Comparison of ENCODE assay signal across 8 cellular contexts in genomic region chr3:129343643-129344360, GRCh38.
DNase-seq lines count a peak whose midpoint lies in the region; ATAC-seq and TF ChIP-seq lines count a peak whose summit lies in the region.

No MANE protein-coding gene starts in this region.

- peaks cover 0 to 23% (median 0%) of the 10 kb centered on the region in 4 donors for H3K27me3 ChIP-seq in esophagus squamous epithelium

- DNase-seq in SIG-M5 treated with dmso at 0.1 percent for 504 hours (lab: John Stamatoyannopoulos, UW; ENCODE audit: unreplicated experiment), result peak; percentile 19
- DNase-seq in SIG-M5 (lab: John Stamatoyannopoulos, UW), result no peak
- DNase-seq in activated CD4-positive, alpha-beta memory T cell treated with anti-CD3 and anti-CD28 coated beads for 36 hours, result peak; percentile 59
- DNase-seq in esophagus squamous epithelium (lab: John Stamatoyannopoulos, UW), result no peak
- DNase-seq in natural killer cell treated with Interleukin-12 subunit alpha and Interleukin-12 subunit beta and Interleukin-15 and Interleukin-18, amount 100 ng/mL, for 72 hours (ENCODE audit: low spot score), result no peak
- DNase-seq in NCI-H1105 (lab: John Stamatoyannopoulos, UW), result no peak

- H3K27me3 Mint-ChIP-seq in activated CD4-positive, alpha-beta memory T cell treated with anti-CD3 and anti-CD28 coated beads for 36 hours, result peaks cover 17% of the 10 kb centered on the region
- H3K27me3 Mint-ChIP-seq in natural killer cell treated with Interleukin-12 subunit alpha and Interleukin-12 subunit beta and Interleukin-15 and Interleukin-18, amount 100 ng/mL, for 72 hours, result peaks cover 14 to 30% of the 10 kb centered on the region in 2 donors

- H3K36me3 Mint-ChIP-seq in activated CD4-positive, alpha-beta memory T cell treated with anti-CD3 and anti-CD28 coated beads for 36 hours, result no peaks in the 10 kb centered on the region
- H3K36me3 Mint-ChIP-seq in natural killer cell treated with Interleukin-12 subunit alpha and Interleukin-12 subunit beta and Interleukin-15 and Interleukin-18, amount 100 ng/mL, for 72 hours, result no peaks in the 10 kb centered on the region

- POLR2A ChIA-PET in activated CD4-positive, alpha-beta memory T cell treated with anti-CD3 and anti-CD28 coated beads for 36 hours (lab: Charles Lee), result no interaction called here

- H3K4me3 ChIP-seq in esophagus squamous epithelium, result peak overlapping the region in 3 of 4 donors; percentile 33 to 61 (median 41)

- peaks cover 5% of the 10 kb centered on the region for H3K4me1 Mint-ChIP-seq in activated CD4-positive, alpha-beta memory T cell treated with anti-CD3 and anti-CD28 coated beads for 36 hours (ENCODE audit: low read depth)
- peaks cover 0 to 8% of the 10 kb centered on the region in 2 donors for H3K4me1 Mint-ChIP-seq in natural killer cell treated with Interleukin-12 subunit alpha and Interleukin-12 subunit beta and Interleukin-15 and Interleukin-18, amount 100 ng/mL, for 72 hours (ENCODE audit: low read depth in 2 of 2)

- H3K9me3 ChIP-seq in esophagus squamous epithelium, result no peaks in the 10 kb centered on the region

- H3K9me3 Mint-ChIP-seq in activated CD4-positive, alpha-beta memory T cell treated with anti-CD3 and anti-CD28 coated beads for 36 hours, result no peaks in the 10 kb centered on the region
- H3K9me3 Mint-ChIP-seq in natural killer cell treated with Interleukin-12 subunit alpha and Interleukin-12 subunit beta and Interleukin-15 and Interleukin-18, amount 100 ng/mL, for 72 hours, result no peaks in the 10 kb centered on the region

- no peak overlapping the region for H3K27ac ChIP-seq in esophagus squamous epithelium

- H3K4me3 Mint-ChIP-seq in activated CD4-positive, alpha-beta memory T cell treated with anti-CD3 and anti-CD28 coated beads for 36 hours, result no peak overlapping the region
- no peak overlapping the region for H3K4me3 Mint-ChIP-seq in natural killer cell treated with Interleukin-12 subunit alpha and Interleukin-12 subunit beta and Interleukin-15 and Interleukin-18, amount 100 ng/mL, for 72 hours

- ATAC-seq in natural killer cell treated with Interleukin-12 subunit alpha and Interleukin-12 subunit beta and Interleukin-15 and Interleukin-18, amount 100 ng/mL, for 72 hours, result peak; percentile 55 to 78
- ATAC-seq in HG03159 (IDR thresholded peaks at IDR 0.05; ENCODE audit: unreplicated experiment) (no peak), GM21786 (IDR thresholded peaks at IDR 0.05; ENCODE audit: unreplicated experiment) (no peak)

- intact Hi-C loops in activated CD4-positive, alpha-beta memory T cell treated with anti-CD3 and anti-CD28 coated beads for 36 hours (cut with micrococcal nuclease), result no loop called here
- intact Hi-C loops in esophagus squamous epithelium (cut with DNase I), result no loop called here

- peak in 5 of 6 experiments; percentile 25 to 62 (median 36) for TF ChIP-seq CTCF in esophagus squamous epithelium (IDR thresholded peaks at IDR 0.05)

- H3K27ac Mint-ChIP-seq in activated CD4-positive, alpha-beta memory T cell treated with anti-CD3 and anti-CD28 coated beads for 36 hours, result no peak overlapping the region
- H3K27ac Mint-ChIP-seq in natural killer cell treated with Interleukin-12 subunit alpha and Interleukin-12 subunit beta and Interleukin-15 and Interleukin-18, amount 100 ng/mL, for 72 hours, result no peak overlapping the region

- WGBS in esophagus squamous epithelium, 2 donors, result 15% methylated on average over 23 of the region's 39 CpGs; no CpG with 5 or more reads in 1 of the 2 donors

- peaks cover 10 to 22% (median 10%) of the 10 kb centered on the region in 3 donors for H3K4me1 ChIP-seq in esophagus squamous epithelium

- no peak for TF ChIP-seq POLR2A in esophagus squamous epithelium (IDR thresholded peaks at IDR 0.05)

- CTCF ChIA-PET in activated CD4-positive, alpha-beta memory T cell treated with anti-CD3 and anti-CD28 coated beads for 36 hours (lab: Charles Lee), result interaction anchor here (1.0 kb wide), 1 partner anchor 10 kb away, joined by 4 read pairs; no protein-coding TSS in a partner anchor

- no peaks in the 10 kb centered on the region for H3K36me3 ChIP-seq in esophagus squamous epithelium

Comparison
In these comparisons a context has a peak if more than half of its experiments do, and no peak if none do; other contexts are left out.
1. DNase-seq: peak in SIG-M5 treated with dmso at 0.1 percent for 504 hours (single experiment) and activated CD4-positive, alpha-beta memory T cell treated with anti-CD3 and anti-CD28 coated beads for 36 hours (single experiment); none in SIG-M5 (single experiment), esophagus squamous epithelium (single experiment), natural killer cell treated with Interleukin-12 subunit alpha and Interleukin-12 subunit beta and Interleukin-15 and Interleukin-18, amount 100 ng/mL, for 72 hours (single experiment) and NCI-H1105 (single experiment).
2. ATAC-seq: peak in natural killer cell treated with Interleukin-12 subunit alpha and Interleukin-12 subunit beta and Interleukin-15 and Interleukin-18, amount 100 ng/mL, for 72 hours (2 of 2); none in HG03159 (single experiment) and GM21786 (single experiment).